In the genomic region with DNA sequence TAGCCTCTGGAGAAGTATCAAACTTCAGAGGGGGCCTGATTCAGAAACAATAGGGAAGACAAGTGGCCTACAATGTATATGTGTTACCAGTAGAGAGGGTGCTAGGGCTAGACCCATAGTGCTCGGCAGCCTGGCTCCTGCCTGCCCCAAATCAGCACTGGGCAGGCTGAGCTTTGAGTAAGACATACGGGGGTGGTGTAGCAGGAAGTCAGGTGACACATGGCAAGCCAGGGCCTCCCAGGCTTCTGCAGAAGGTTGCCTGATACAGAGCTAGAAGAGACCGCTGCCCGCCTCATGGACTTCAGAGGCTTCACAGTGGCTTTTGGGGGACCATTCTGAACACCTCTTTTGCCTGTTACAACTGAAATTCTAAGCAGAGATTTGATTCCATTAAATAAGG, we compare ENCODE assay signal across 8 cellular contexts. TPM values are rescaled to one million over a fixed set of nuclear protein-coding genes. Genes with fewer than 3 reads are reported as not detected.
A peak's percentile ranks its signal among the peaks of the same experiment; 100 is the strongest.
DNase-seq lines count a peak whose midpoint lies in the region; ATAC-seq and TF ChIP-seq lines count a peak whose summit lies in the region.

No MANE protein-coding gene starts in this region.

- peaks cover 59% of the 10 kb centered on the region for H3K4me1 Mint-ChIP-seq in activated B cell treated with CpG ODN at 0.5 μM for 24 hours
- H3K4me1 Mint-ChIP-seq in activated naive CD4-positive, alpha-beta T cell treated with anti-CD3 and anti-CD28 coated beads, Interleukin-2, amount 10 ng/mL, durations not matched to agents 7 days and 5 days: peaks cover 35% of the 10 kb centered on the region
- peaks cover 82 to 90% of the 10 kb centered on the region in 2 donors for H3K4me1 Mint-ChIP-seq in natural killer cell
- peaks cover 63% of the 10 kb centered on the region for H3K4me1 Mint-ChIP-seq in stimulated activated effector memory CD8-positive, alpha-beta T cell treated with anti-CD3 and anti-CD28 coated beads, Interleukin-12 subunit alpha, Interleukin-12 subunit beta, amount 100 ng/mL, for 72 hours
- peaks cover 57% of the 10 kb centered on the region for H3K4me1 Mint-ChIP-seq in type B pancreatic cell (ENCODE audit: unreplicated experiment)

- H3K9me3 Mint-ChIP-seq in activated B cell treated with CpG ODN at 0.5 μM for 24 hours: no peaks in the 10 kb centered on the region
- no peaks in the 10 kb centered on the region for H3K9me3 Mint-ChIP-seq in activated naive CD4-positive, alpha-beta T cell treated with anti-CD3 and anti-CD28 coated beads, Interleukin-2, amount 10 ng/mL, durations not matched to agents 7 days and 5 days
- no peaks in the 10 kb centered on the region for H3K9me3 Mint-ChIP-seq in natural killer cell
- H3K9me3 Mint-ChIP-seq in stimulated activated effector memory CD8-positive, alpha-beta T cell treated with anti-CD3 and anti-CD28 coated beads, Interleukin-12 subunit alpha, Interleukin-12 subunit beta, amount 100 ng/mL, for 72 hours: no peaks in the 10 kb centered on the region
- H3K9me3 Mint-ChIP-seq in type B pancreatic cell: no peaks in the 10 kb centered on the region

- peaks cover 48% of the 10 kb centered on the region for H3K36me3 Mint-ChIP-seq in activated B cell treated with CpG ODN at 0.5 μM for 24 hours (ENCODE audit: low read depth)
- peaks cover 30% of the 10 kb centered on the region for H3K36me3 Mint-ChIP-seq in activated naive CD4-positive, alpha-beta T cell treated with anti-CD3 and anti-CD28 coated beads, Interleukin-2, amount 10 ng/mL, durations not matched to agents 7 days and 5 days
- H3K36me3 Mint-ChIP-seq in natural killer cell: no peaks in the 10 kb centered on the region
- peaks cover 27% of the 10 kb centered on the region for H3K36me3 Mint-ChIP-seq in stimulated activated effector memory CD8-positive, alpha-beta T cell treated with anti-CD3 and anti-CD28 coated beads, Interleukin-12 subunit alpha, Interleukin-12 subunit beta, amount 100 ng/mL, for 72 hours
- peaks cover 33% of the 10 kb centered on the region for H3K36me3 Mint-ChIP-seq in type B pancreatic cell

- peaks cover 2% of the 10 kb centered on the region; the same call in 1 of the 2 replicates for H3K36me3 ChIP-seq in H7 (replicated peaks; ENCODE audit: control insufficient read depth, insufficient read depth, low read length)

- no peak overlapping the region for H3K4me3 ChIP-seq in H7 (ENCODE audit: insufficient read depth, low read depth, low read length)

- ATAC-seq in activated B cell treated with CpG ODN at 0.5 μM for 24 hours (ENCODE audit: low read depth) (peak; percentile 31), natural killer cell (peak; percentile 78 to 90 (median 89))
- ATAC-seq in stimulated activated effector memory CD8-positive, alpha-beta T cell treated with anti-CD3 and anti-CD28 coated beads, Interleukin-12 subunit alpha, Interleukin-12 subunit beta, amount 100 ng/mL, for 72 hours: peak; percentile 99

- POLR2A ChIA-PET in activated B cell treated with CpG ODN at 0.5 μM for 24 hours (lab: Charles Lee): no interaction called here
- POLR2A ChIA-PET in HEK293T (lab: Yijun Ruan, JAX): no interaction called here

- CTCF ChIA-PET in activated B cell treated with CpG ODN at 0.5 μM for 24 hours (lab: Charles Lee) (no interaction called here), HEK293T (lab: Yijun Ruan, JAX) (no interaction called here)
- CTCF ChIA-PET in activated naive CD4-positive, alpha-beta T cell treated with anti-CD3 and anti-CD28 coated beads, Interleukin-2, amount 10 ng/mL, durations not matched to agents 7 days and 5 days (lab: Charles Lee): interaction anchor here (0.9 kb wide), 1 partner anchor 33 kb away, joined by 4 read pairs; no protein-coding TSS in a partner anchor

- no peak for DNase-seq in activated B cell treated with CpG ODN at 0.5 μM for 24 hours
- DNase-seq in activated naive CD4-positive, alpha-beta T cell treated with anti-CD3 and anti-CD28 coated beads, Interleukin-2, amount 10 ng/mL, durations not matched to agents 7 days and 5 days: peak; percentile 63
- peak; percentile 24 for DNase-seq in natural killer cell
- peak; percentile 20 to 55 for DNase-seq in stimulated activated effector memory CD8-positive, alpha-beta T cell treated with anti-CD3 and anti-CD28 coated beads, Interleukin-12 subunit alpha, Interleukin-12 subunit beta, amount 100 ng/mL, for 72 hours (ENCODE audit: low spot score in 2 of 2)
- no peak for DNase-seq in type B pancreatic cell (ENCODE audit: extremely low spot score, unreplicated experiment)
- DNase-seq in H7: no peak
- no peak for DNase-seq in inferior parietal cortex (ENCODE audit: extremely low spot score)
- DNase-seq in HEK293T (ENCODE audit: extremely low spot score): no peak

- intact Hi-C loops in activated B cell treated with CpG ODN at 0.5 μM for 24 hours (cut with micrococcal nuclease) (no loop called here), natural killer cell (cut with micrococcal nuclease) (no loop called here)

- H3K27me3 Mint-ChIP-seq in activated B cell treated with CpG ODN at 0.5 μM for 24 hours (no peaks in the 10 kb centered on the region), natural killer cell (ENCODE audit: low read depth in 2 of 2) (no peaks in the 10 kb centered on the region), type B pancreatic cell (no peaks in the 10 kb centered on the region)
- no peaks in the 10 kb centered on the region for H3K27me3 Mint-ChIP-seq in activated naive CD4-positive, alpha-beta T cell treated with anti-CD3 and anti-CD28 coated beads, Interleukin-2, amount 10 ng/mL, durations not matched to agents 7 days and 5 days

- H3K4me3 Mint-ChIP-seq in activated B cell treated with CpG ODN at 0.5 μM for 24 hours: no peak overlapping the region
- H3K4me3 Mint-ChIP-seq in activated naive CD4-positive, alpha-beta T cell treated with anti-CD3 and anti-CD28 coated beads, Interleukin-2, amount 10 ng/mL, durations not matched to agents 7 days and 5 days: peak overlapping the region; percentile 10
- peak overlapping the region; percentile 22 for H3K4me3 Mint-ChIP-seq in natural killer cell
- peak overlapping the region; percentile 13 for H3K4me3 Mint-ChIP-seq in stimulated activated effector memory CD8-positive, alpha-beta T cell treated with anti-CD3 and anti-CD28 coated beads, Interleukin-12 subunit alpha, Interleukin-12 subunit beta, amount 100 ng/mL, for 72 hours
- no peak overlapping the region for H3K4me3 Mint-ChIP-seq in type B pancreatic cell

- H3K27me3 ChIP-seq in H7 (ENCODE audit: control insufficient read depth, insufficient read depth, low read length): no peaks in the 10 kb centered on the region

- TF ChIP-seq CTCF in activated B cell treated with CpG ODN at 0.5 μM for 24 hours (IDR thresholded peaks at IDR 0.05) (no peak), natural killer cell (IDR thresholded peaks at IDR 0.05) (no peak), type B pancreatic cell (conservative IDR thresholded peaks at IDR 0.05) (no peak)

- H3K27ac Mint-ChIP-seq in activated B cell treated with CpG ODN at 0.5 μM for 24 hours (no peak overlapping the region), natural killer cell (peak overlapping the region; percentile 4 to 86), type B pancreatic cell (no peak overlapping the region)
- no peak overlapping the region for H3K27ac Mint-ChIP-seq in activated naive CD4-positive, alpha-beta T cell treated with anti-CD3 and anti-CD28 coated beads, Interleukin-2, amount 10 ng/mL, durations not matched to agents 7 days and 5 days
- H3K27ac Mint-ChIP-seq in stimulated activated effector memory CD8-positive, alpha-beta T cell treated with anti-CD3 and anti-CD28 coated beads, Interleukin-12 subunit alpha, Interleukin-12 subunit beta, amount 100 ng/mL, for 72 hours: peak overlapping the region; percentile 63

TF ChIP-seq in HEK293T, 16 proteins besides CTCF, POLR2A, EP300 and RAD21:
- TF ChIP-seq SUZ12 (IDR thresholded peaks at IDR 0.05) (no peak), FOXA1 (IDR thresholded peaks at IDR 0.05) (no peak), TARDBP (IDR thresholded peaks at IDR 0.05) (no peak), SP1 (IDR thresholded peaks at IDR 0.05) (no peak), BHLHE40 (IDR thresholded peaks at IDR 0.05; ENCODE audit: borderline replicate concordance) (no peak), LEF1 (IDR thresholded peaks at IDR 0.05; ENCODE audit: borderline replicate concordance) (no peak), L3MBTL2 (conservative IDR thresholded peaks at IDR 0.05) (no peak), ELF4 (IDR thresholded peaks at IDR 0.05) (no peak), FOXK2 (IDR thresholded peaks at IDR 0.05) (no peak), CTBP1 (IDR thresholded peaks at IDR 0.05; ENCODE audit: borderline replicate concordance) (no peak), ZNF384 (IDR thresholded peaks at IDR 0.05) (no peak), HDGF (IDR thresholded peaks at IDR 0.05; ENCODE audit: borderline replicate concordance) (no peak)
TF ChIP-seq in HEK293T: peak in this region for 0.

RNA-seq across cellular contexts. Expression of gene RALY, which starts 43.4 kb away (rescaled TPM):
- total RNA-seq in activated B cell treated with CpG ODN at 0.5 μM for 24 hours: 116 and 117 TPM in 2 replicates
- total RNA-seq in natural killer cell: 100 to 1,000 TPM; 194 to 204 (median 198) TPM
- 200 and 215 TPM in 2 replicates for total RNA-seq in type B pancreatic cell (ENCODE audit: low replicate concordance)
- total RNA-seq in H7 (2014; rRNA removed; shearing (Covaris generic)): 147 and 164 TPM in 2 replicates

Comparison
In these comparisons a context has a peak if more than half of its experiments do, and no peak if none do; other contexts are left out.
1. ATAC-seq: peak in every context shown above with its lines; median percentile 99 in stimulated activated effector memory CD8-positive, alpha-beta T cell treated with anti-CD3 and anti-CD28 coated beads, Interleukin-12 subunit alpha, Interleukin-12 subunit beta, amount 100 ng/mL, for 72 hours; 89 in natural killer cell; 31 in activated B cell treated with CpG ODN at 0.5 μM for 24 hours.
2. DNase-seq: peak in activated naive CD4-positive, alpha-beta T cell treated with anti-CD3 and anti-CD28 coated beads, Interleukin-2, amount 10 ng/mL, durations not matched to agents 7 days and 5 days (single experiment), natural killer cell (single experiment) and stimulated activated effector memory CD8-positive, alpha-beta T cell treated with anti-CD3 and anti-CD28 coated beads, Interleukin-12 subunit alpha, Interleukin-12 subunit beta, amount 100 ng/mL, for 72 hours (2 of 2); none in activated B cell treated with CpG ODN at 0.5 μM for 24 hours (single experiment), type B pancreatic cell (single experiment), H7 (single experiment), inferior parietal cortex (single experiment) and HEK293T (single experiment).
3. H3K27ac Mint-ChIP-seq: peak in natural killer cell (2 of 2) and stimulated activated effector memory CD8-positive, alpha-beta T cell treated with anti-CD3 and anti-CD28 coated beads, Interleukin-12 subunit alpha, Interleukin-12 subunit beta, amount 100 ng/mL, for 72 hours (single experiment); none in activated B cell treated with CpG ODN at 0.5 μM for 24 hours (single experiment), activated naive CD4-positive, alpha-beta T cell treated with anti-CD3 and anti-CD28 coated beads, Interleukin-2, amount 10 ng/mL, durations not matched to agents 7 days and 5 days (single experiment) and type B pancreatic cell (single experiment).
4. H3K4me3 Mint-ChIP-seq: peak in activated naive CD4-positive, alpha-beta T cell treated with anti-CD3 and anti-CD28 coated beads, Interleukin-2, amount 10 ng/mL, durations not matched to agents 7 days and 5 days (single experiment), natural killer cell (single experiment) and stimulated activated effector memory CD8-positive, alpha-beta T cell treated with anti-CD3 and anti-CD28 coated beads, Interleukin-12 subunit alpha, Interleukin-12 subunit beta, amount 100 ng/mL, for 72 hours (single experiment); none in activated B cell treated with CpG ODN at 0.5 μM for 24 hours (single experiment) and type B pancreatic cell (single experiment).